Comparison of ENCODE assay signal across 29 cellular contexts in the genomic region with DNA sequence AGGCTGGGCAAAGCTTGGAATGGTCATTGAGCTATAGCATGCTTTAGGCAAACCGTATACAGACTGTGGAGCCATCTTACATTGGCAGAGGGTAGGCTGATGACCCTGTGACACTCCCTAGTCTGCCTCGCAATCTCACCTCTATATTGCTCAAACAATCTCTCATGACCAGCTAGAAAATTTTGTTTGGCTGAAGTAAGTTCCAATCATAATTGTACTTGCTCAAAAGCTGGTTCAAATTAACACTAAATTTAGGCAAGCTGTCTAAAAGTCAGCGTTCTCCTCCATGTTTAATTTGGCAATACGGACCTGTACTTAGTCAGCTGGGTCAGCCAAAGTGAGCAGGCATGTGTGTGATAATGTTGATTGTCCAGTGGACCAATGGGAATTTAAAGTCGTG.
A peak's percentile ranks its signal among the peaks of the same experiment; 100 is the strongest.
DNase-seq lines count a peak whose midpoint lies in the region; ATAC-seq and TF ChIP-seq lines count a peak whose summit lies in the region.
"Had no signal": no experiment of that assay in that cellular context is flagged by ENCODE, and none has a peak within 500 bp of the region (broad histone marks: within the 10 kb centered on the region; RNA-seq: fewer than 3 reads in every experiment).

No MANE protein-coding gene starts in this region.

- H3K23ac ChIP-seq in IMR-90 (ENCODE audit: low read depth, low read length) = peak overlapping the region; percentile 72

- H3K4me2 ChIP-seq in IMR-90 (ENCODE audit: low read depth, low read length) = no peak overlapping the region
- H3K4me2 ChIP-seq: hepatocyte had no signal

- CTCF ChIA-PET in IMR-90 (lab: Yijun Ruan, JAX) = no interaction called here

- peaks cover 12% of the 10 kb centered on the region for H3K36me3 ChIP-seq in IMR-90 (ENCODE audit: control insufficient read depth, insufficient read depth, low read length)
- H3K36me3 ChIP-seq in subcutaneous abdominal adipose tissue (ENCODE audit: control insufficient read depth in 5 of 5, insufficient read depth in 5 of 5, low read length in 5 of 5) = peaks cover 4 to 16% (median 6%) of the 10 kb centered on the region in 5 donors
- H3K36me3 ChIP-seq: SJSA1 had no signal

- peak overlapping the region; percentile 16 for H2BK20ac ChIP-seq in IMR-90 (ENCODE audit: low read depth, low read length)

- H3K27ac ChIP-seq in IMR-90 (ENCODE audit: insufficient read depth, low read length) = peak overlapping the region; percentile 35; the same call in 1 of the 2 replicates
- H3K27ac ChIP-seq in subcutaneous abdominal adipose tissue (ENCODE audit: low read depth, low read length) = peak overlapping the region; percentile 31
- H3K27ac ChIP-seq in dorsolateral prefrontal cortex = no peak overlapping the region
- H3K27ac ChIP-seq: epithelial cell of prostate, hepatocyte, SJSA1, upper lobe of left lung had no signal

- peak overlapping the region; percentile 95 for H4K5ac ChIP-seq in IMR-90 (ENCODE audit: low read depth, low read length)

- H4K91ac ChIP-seq in IMR-90 (ENCODE audit: insufficient read depth, low read depth, low read length) = peak overlapping the region; percentile 84; the same call in 1 of the 2 replicates

- peak overlapping the region; percentile 24 to 48; a peak in 2 of 4 replicates for H4K8ac ChIP-seq in IMR-90 (ENCODE audit: low read depth in 2 of 2, low read length in 2 of 2)

- TF ChIP-seq RAD21 in IMR-90 (IDR thresholded peaks at IDR 0.05; ENCODE audit: low read length) = no peak

- peak overlapping the region; percentile 92 for H2AK5ac ChIP-seq in IMR-90 (ENCODE audit: low read depth, low read length)

- H3K4me1 ChIP-seq in IMR-90 (ENCODE audit: control insufficient read depth, insufficient read depth, low read length) = peaks cover 13% of the 10 kb centered on the region
- peaks cover 3 to 17% (median 8%) of the 10 kb centered on the region in 5 donors for H3K4me1 ChIP-seq in subcutaneous abdominal adipose tissue (ENCODE audit: control insufficient read depth in 5 of 5, insufficient read depth in 5 of 5, low read length in 5 of 5)
- H3K4me1 ChIP-seq: SJSA1, upper lobe of left lung had no signal

- peak overlapping the region; percentile 76 for H3K18ac ChIP-seq in IMR-90 (ENCODE audit: low read depth, low read length)

- H2BK5ac ChIP-seq in IMR-90 (ENCODE audit: low read depth, low read length, poor library complexity, severe bottlenecking) = peak overlapping the region; percentile 48

- intact Hi-C loops in IMR-90 (cut with micrococcal nuclease) (no loop called here), dorsolateral prefrontal cortex (cut with DNase I) (no loop called here)

- dilution Hi-C loops in IMR-90 (cut with HindIII; ENCODE audit: low sequenced_read_pairs, unreplicated experiment) = no loop called here

- no TSS peak for BruUV-seq in IMR-90 (replicated peaks; lab: Mats Ljungman, UMichigan)

- H3K9me3 ChIP-seq in IMR-90 (ENCODE audit: control insufficient read depth, insufficient read depth, low read length) (no peaks in the 10 kb centered on the region), subcutaneous abdominal adipose tissue (ENCODE audit: control insufficient read depth in 5 of 5, low read length in 5 of 5) (no peaks in the 10 kb centered on the region)
- H3K9me3 ChIP-seq: mucosa of descending colon, SJSA1, upper lobe of left lung had no signal

- POLR2A ChIA-PET in IMR-90 (lab: Charles Lee; ENCODE audit: unreplicated experiment) = no interaction called here

- peak overlapping the region; percentile 16; the same call in 1 of the 2 replicates for H3K56ac ChIP-seq in IMR-90 (ENCODE audit: extremely low read depth, insufficient read depth, low read length)

- H3K27me3 ChIP-seq in IMR-90 (ENCODE audit: control insufficient read depth, insufficient read depth, low read length) (no peaks in the 10 kb centered on the region), subcutaneous abdominal adipose tissue (ENCODE audit: control insufficient read depth in 5 of 5, insufficient read depth in 4 of 5, low read length in 5 of 5) (no peaks in the 10 kb centered on the region), dorsolateral prefrontal cortex (no peaks in the 10 kb centered on the region)
- H3K27me3 ChIP-seq: hepatocyte, SJSA1, upper lobe of left lung had no signal

- peaks cover 0 to 22% of the 10 kb centered on the region in 2 experiments; a peak in 3 of 4 replicates for H3K79me1 ChIP-seq in IMR-90 (ENCODE audit: low read depth in 1 of 2, low read length in 2 of 2)

- H2AFZ ChIP-seq in IMR-90 (replicated peaks; ENCODE audit: low read length, poor library complexity) = no peak overlapping the region
- H2AFZ ChIP-seq: hepatocyte had no signal

- H3K14ac ChIP-seq in IMR-90 (replicated peaks; ENCODE audit: low read depth, low read length) = peak overlapping the region; percentile 64

- TF ChIP-seq POLR2A in IMR-90 (IDR thresholded peaks at IDR 0.05; ENCODE audit: low read depth, low read length) = no peak

- no peak for ATAC-seq in IMR-90 (ENCODE audit: low read depth)
- ATAC-seq: activated naive CD4-positive, alpha-beta T cell treated with anti-CD3 and anti-CD28 coated beads, Interleukin-2, amount 50 U/mL, for 72 hours; HepG2; mucosa of descending colon; natural killer cell had no signal

- no peaks in the 10 kb centered on the region for H4K20me1 ChIP-seq in IMR-90 (ENCODE audit: insufficient read depth, low read length)

- H2BK120ac ChIP-seq in IMR-90 (ENCODE audit: low read depth, low read length) = peak overlapping the region; percentile 46

- DNase-seq in AG09319 (ENCODE audit: extremely low read depth, low read depth) (peak; percentile 73), IMR-90 (no peak), fibroblast of mammary gland (ENCODE audit: low read depth) (peak; percentile 70), NOMO-1 treated with DMSO at 0.1 percent for 48 hours (lab: John Stamatoyannopoulos, UW; ENCODE audit: unreplicated experiment) (no peak), HK-2 (ENCODE audit: unreplicated experiment) (no peak), dorsolateral prefrontal cortex (no peak), NCI-H82 treated with DMSO at 0.1 percent for 48 hours (lab: John Stamatoyannopoulos, UW; ENCODE audit: unreplicated experiment) (no peak)
- DNase-seq: activated CD4-positive, alpha-beta T cell treated with anti-CD3 and anti-CD28 coated beads for 48 hours; activated CD8-positive, alpha-beta memory T cell treated with anti-CD3 and anti-CD28 coated beads for 24 hours; activated T-cell treated with anti-CD3 and anti-CD28 coated beads for 4 hours; CD8-positive, alpha-beta memory T cell; effector CD4-positive, alpha-beta T cell; EL; H9; Karpas-422; mucosa of descending colon; natural killer cell; NCI-H1694; NCI-H446; NCI-H748 treated with DMSO at 0.1 percent for 48 hours; stimulated activated CD4-positive, alpha-beta T cell treated with anti-CD3 and anti-CD28 coated beads, Interleukin-4, amount 100 ng/mL, for 24 hours; upper lobe of left lung had no signal

- H3K4me3 ChIP-seq in IMR-90 (ENCODE audit: insufficient read depth, low read depth, low read length) = no peak overlapping the region
- no peak overlapping the region for H3K4me3 ChIP-seq in fibroblast of mammary gland (ENCODE audit: control insufficient read depth, low read depth, low read length)
- H3K4me3 ChIP-seq in subcutaneous abdominal adipose tissue (ENCODE audit: low read depth in 1 of 5, low read length in 5 of 5) = no peak overlapping the region
- no peak overlapping the region for H3K4me3 ChIP-seq in dorsolateral prefrontal cortex
- H3K4me3 ChIP-seq: hepatocyte, lung, mucosa of descending colon, SJSA1, upper lobe of left lung had no signal

- TF ChIP-seq CTCF in AG09319 (IDR thresholded peaks at IDR 0.05; ENCODE audit: low read depth, low read length) = no peak
- no peak for TF ChIP-seq CTCF in IMR-90 (conservative IDR thresholded peaks at IDR 0.05; ENCODE audit: low read depth, low read length)
- TF ChIP-seq CTCF in fibroblast of mammary gland (conservative IDR thresholded peaks at IDR 0.05; ENCODE audit: control insufficient read depth, insufficient read depth, low read depth, low read length) = no peak
- TF ChIP-seq CTCF in dorsolateral prefrontal cortex (IDR thresholded peaks at IDR 0.05 in 54 of 56, conservative IDR thresholded peaks at IDR 0.05 in 2 of 56; ENCODE audit: low read depth in 1 of 56, partially characterized antibody in 56 of 56) = no peak

- H3K9ac ChIP-seq in IMR-90 (ENCODE audit: low read depth, low read length) (no peak overlapping the region), subcutaneous abdominal adipose tissue (ENCODE audit: low read length in 5 of 5) (no peak overlapping the region)

- 71% methylated on average over 1 of the region's 5 CpGs; no CpG with 5 or more reads in 1 of the 2 experiments for WGBS in IMR-90 (ENCODE audit: extremely low coverage in 2 of 2, insufficient read length in 1 of 2), 2 experiments

- peaks cover 7% of the 10 kb centered on the region for H3K9me1 ChIP-seq in IMR-90 (ENCODE audit: insufficient read depth, low read length)

- peak overlapping the region; percentile 99; the same call in 2 of the 3 replicates for H2BK15ac ChIP-seq in IMR-90 (ENCODE audit: low read depth, low read length)

- H3K4ac ChIP-seq in IMR-90 (ENCODE audit: low read depth, low read length) = peak overlapping the region; percentile 69

- H2AK9ac ChIP-seq in IMR-90 (replicated peaks; ENCODE audit: low read depth, low read length, poor library complexity) = no peak overlapping the region

- in situ Hi-C loops in IMR-90 (cut with MboI; ENCODE audit: low sequenced_read_pairs) = no loop called here

TF ChIP-seq in IMR-90, 13 proteins besides CTCF, POLR2A, EP300 and RAD21 (continues in another document):
- TF ChIP-seq RFX5 (IDR thresholded peaks at IDR 0.05; ENCODE audit: low read depth, low read length) = no peak
- TF ChIP-seq, protein P1, sequence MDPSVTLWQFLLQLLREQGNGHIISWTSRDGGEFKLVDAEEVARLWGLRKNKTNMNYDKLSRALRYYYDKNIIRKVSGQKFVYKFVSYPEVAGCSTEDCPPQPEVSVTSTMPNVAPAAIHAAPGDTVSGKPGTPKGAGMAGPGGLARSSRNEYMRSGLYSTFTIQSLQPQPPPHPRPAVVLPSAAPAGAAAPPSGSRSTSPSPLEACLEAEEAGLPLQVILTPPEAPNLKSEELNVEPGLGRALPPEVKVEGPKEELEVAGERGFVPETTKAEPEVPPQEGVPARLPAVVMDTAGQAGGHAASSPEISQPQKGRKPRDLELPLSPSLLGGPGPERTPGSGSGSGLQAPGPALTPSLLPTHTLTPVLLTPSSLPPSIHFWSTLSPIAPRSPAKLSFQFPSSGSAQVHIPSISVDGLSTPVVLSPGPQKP (IDR thresholded peaks at IDR 0.05; ENCODE audit: borderline replicate concordance, low read depth, low read length) = no peak
- TF ChIP-seq NFE2L2 (IDR thresholded peaks at IDR 0.05; ENCODE audit: low read depth, low read length) = no peak
- no peak for TF ChIP-seq CHD1 (IDR thresholded peaks at IDR 0.05; ENCODE audit: low read depth, low read length)
- TF ChIP-seq, protein P2, sequence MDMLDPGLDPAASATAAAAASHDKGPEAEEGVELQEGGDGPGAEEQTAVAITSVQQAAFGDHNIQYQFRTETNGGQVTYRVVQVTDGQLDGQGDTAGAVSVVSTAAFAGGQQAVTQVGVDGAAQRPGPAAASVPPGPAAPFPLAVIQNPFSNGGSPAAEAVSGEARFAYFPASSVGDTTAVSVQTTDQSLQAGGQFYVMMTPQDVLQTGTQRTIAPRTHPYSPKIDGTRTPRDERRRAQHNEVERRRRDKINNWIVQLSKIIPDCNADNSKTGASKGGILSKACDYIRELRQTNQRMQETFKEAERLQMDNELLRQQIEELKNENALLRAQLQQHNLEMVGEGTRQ (IDR thresholded peaks at IDR 0.05; ENCODE audit: low read depth, low read length) = no peak

Comparison
In these comparisons a context has a peak if more than half of its experiments do, and no peak if none do; other contexts are left out.
1. DNase-seq: peak in AG09319 (single experiment) and fibroblast of mammary gland (single experiment); none in IMR-90 (single experiment), NOMO-1 treated with DMSO at 0.1 percent for 48 hours (single experiment), HK-2 (single experiment), dorsolateral prefrontal cortex (0 of 10) and NCI-H82 treated with DMSO at 0.1 percent for 48 hours (single experiment).
2. H3K27ac ChIP-seq: peak in IMR-90 (single experiment) and subcutaneous abdominal adipose tissue (single experiment); none in dorsolateral prefrontal cortex (0 of 59).